ENCODE assay signal across 19 cellular contexts in the genomic region with DNA sequence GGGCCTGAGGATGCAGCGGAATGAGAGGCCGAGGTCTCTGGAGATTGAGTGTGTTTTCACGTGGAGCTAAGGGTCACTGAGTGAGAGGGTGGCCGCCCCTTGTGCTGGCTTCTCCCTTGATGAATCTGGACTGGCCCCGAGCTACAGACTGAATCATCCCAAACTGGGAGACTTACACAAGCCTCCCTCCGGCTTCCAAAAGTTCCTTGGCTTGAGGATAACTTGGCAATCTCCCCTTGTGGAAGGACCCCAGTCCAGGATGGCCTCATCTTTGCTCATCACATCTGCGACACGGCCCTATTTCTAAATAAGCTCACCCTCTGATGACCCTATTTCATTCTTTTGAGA. TPM values are rescaled to one million over a fixed set of nuclear protein-coding genes. Genes with fewer than 3 reads are reported as not detected.
DNase-seq lines count a peak whose midpoint lies in the region; ATAC-seq and TF ChIP-seq lines count a peak whose summit lies in the region.
"Had no signal": no experiment of that assay in that cellular context is flagged by ENCODE, and none has a peak within 500 bp of the region (broad histone marks: within the 10 kb centered on the region; RNA-seq: fewer than 3 reads in every experiment).

No MANE protein-coding gene starts in this region.

- no CpG with 5 or more reads among the region's 8 CpGs for WGBS in neuronal stem cell (ENCODE audit: extremely low coverage in 2 of 2, insufficient read length in 2 of 2, insufficient replicate concordance in 1 of 2), 2 donors

- H3K4me2 ChIP-seq in neuronal stem cell (ENCODE audit: insufficient read depth, low read length, poor library complexity, severe bottlenecking), result no peak overlapping the region
- H3K4me2 ChIP-seq: GM23338 had no signal

- no peaks in the 10 kb centered on the region for H3K9me3 Mint-ChIP-seq in activated naive CD4-positive, alpha-beta T cell treated with anti-CD3 and anti-CD28 coated beads, Interleukin-2, amount 50 U/mL, for 24 hours
- no peaks in the 10 kb centered on the region for H3K9me3 Mint-ChIP-seq in activated B cell treated with CpG ODN at 0.5 μM for 24 hours
- H3K9me3 Mint-ChIP-seq: IgD-negative memory B cell had no signal

- H3K27ac ChIP-seq in neuronal stem cell (replicated peaks; ENCODE audit: low read length), result no peak overlapping the region
- H3K27ac ChIP-seq: SJSA1 had no signal

- POLR2A ChIA-PET in activated B cell treated with CpG ODN at 0.5 μM for 24 hours (lab: Charles Lee), result interaction anchor here (0.8 to 1.1 kb wide), 2 partner anchors 10 to 21 kb away, joined by 4 read pairs; no protein-coding TSS in a partner anchor

- H4K91ac ChIP-seq in neuronal stem cell (ENCODE audit: low read depth, low read length, poor library complexity), result no peak overlapping the region

- no peak overlapping the region for H4K8ac ChIP-seq in neuronal stem cell (ENCODE audit: low read depth, low read length)

- CTCF ChIA-PET in activated B cell treated with CpG ODN at 0.5 μM for 24 hours (lab: Charles Lee), result no interaction called here

- no peak overlapping the region for H3K18ac ChIP-seq in neuronal stem cell (ENCODE audit: low read length)

- no peak overlapping the region for H2BK5ac ChIP-seq in neuronal stem cell (ENCODE audit: low read length)

- H3K4me1 ChIP-seq in neuronal stem cell (ENCODE audit: control insufficient read depth in 2 of 2, insufficient read depth in 1 of 2, low read depth in 1 of 2, low read length in 2 of 2), result peaks cover 0 to 6% of the 10 kb centered on the region in 2 donors
- H3K4me1 ChIP-seq: HAP-1, SJSA1 had no signal

- H3K27me3 ChIP-seq in neuronal stem cell (ENCODE audit: control insufficient read depth in 3 of 3, insufficient read depth in 3 of 3, low read depth in 1 of 3, low read length in 3 of 3), result peaks cover 0 to 83% (median 0%) of the 10 kb centered on the region in 3 experiments
- H3K27me3 ChIP-seq: Peyer's patch, SJSA1 had no signal

- no peaks in the 10 kb centered on the region for H3K9me3 ChIP-seq in neuronal stem cell (replicated peaks in 1 of 2; ENCODE audit: control insufficient read depth in 2 of 2, insufficient read depth in 1 of 2, low read depth in 1 of 2, low read length in 2 of 2)
- H3K9me3 ChIP-seq: HAP-1, Peyer's patch, SJSA1 had no signal

- no peak overlapping the region for H3K9ac ChIP-seq in neuronal stem cell (ENCODE audit: low read depth, low read length, poor library complexity)

- no peaks in the 10 kb centered on the region for H3K36me3 Mint-ChIP-seq in activated naive CD4-positive, alpha-beta T cell treated with anti-CD3 and anti-CD28 coated beads, Interleukin-2, amount 50 U/mL, for 24 hours
- no peaks in the 10 kb centered on the region for H3K36me3 Mint-ChIP-seq in activated B cell treated with CpG ODN at 0.5 μM for 24 hours (ENCODE audit: low read depth)

- no peaks in the 10 kb centered on the region for H3K27me3 Mint-ChIP-seq in activated naive CD4-positive, alpha-beta T cell treated with anti-CD3 and anti-CD28 coated beads, Interleukin-2, amount 50 U/mL, for 24 hours
- H3K27me3 Mint-ChIP-seq in activated B cell treated with CpG ODN at 0.5 μM for 24 hours, result no peaks in the 10 kb centered on the region
- H3K27me3 Mint-ChIP-seq: IgD-negative memory B cell had no signal

- intact Hi-C loops in activated B cell treated with CpG ODN at 0.5 μM for 24 hours (cut with micrococcal nuclease), result loop anchor here (10.0 kb wide), 1 partner anchor 374 kb away; no protein-coding TSS in a partner anchor

- TF ChIP-seq CTCF in activated B cell treated with CpG ODN at 0.5 μM for 24 hours (IDR thresholded peaks at IDR 0.05), result no peak
- no peak for TF ChIP-seq CTCF in GM20000 (IDR thresholded peaks at IDR 0.05; ENCODE audit: extremely low read depth, missing control alignments)

- H3K4me3 Mint-ChIP-seq in activated naive CD4-positive, alpha-beta T cell treated with anti-CD3 and anti-CD28 coated beads, Interleukin-2, amount 50 U/mL, for 24 hours, result no peak overlapping the region
- H3K4me3 Mint-ChIP-seq in activated B cell treated with CpG ODN at 0.5 μM for 24 hours, result no peak overlapping the region
- H3K4me3 Mint-ChIP-seq: CD4-positive, CD25-positive, alpha-beta regulatory T cell; GM23338 had no signal

- no peak for DNase-seq in activated naive CD4-positive, alpha-beta T cell treated with Interleukin-2 at 50 U/mL for 16 hours
- DNase-seq in activated B cell treated with CpG ODN at 0.5 μM for 24 hours (no peak), neuronal stem cell (ENCODE audit: low spot score) (no peak), GM20000 (ENCODE audit: low spot score) (no peak), NCI-H2107 treated with DMSO at 0.1 percent for 48 hours (lab: John Stamatoyannopoulos, UW; ENCODE audit: unreplicated experiment) (no peak)
- DNase-seq: DND-41, NCI-H1105, NCI-H2081, NCI-H2171 treated with DMSO at 0.1 percent for 48 hours, NCI-H524 treated with DMSO at 0.1 percent for 48 hours, NCI-H82, Peyer's patch had no signal

- no peak overlapping the region for H2BK12ac ChIP-seq in neuronal stem cell (ENCODE audit: low read length)

- peaks cover 45% of the 10 kb centered on the region for H3K4me1 Mint-ChIP-seq in activated naive CD4-positive, alpha-beta T cell treated with anti-CD3 and anti-CD28 coated beads, Interleukin-2, amount 50 U/mL, for 24 hours
- peaks cover 73% of the 10 kb centered on the region for H3K4me1 Mint-ChIP-seq in activated B cell treated with CpG ODN at 0.5 μM for 24 hours

- no peaks in the 10 kb centered on the region for H3K79me1 ChIP-seq in neuronal stem cell (ENCODE audit: low read depth, low read length)

- no peak overlapping the region for H2BK15ac ChIP-seq in neuronal stem cell (ENCODE audit: low read length)

- no peak overlapping the region for H3K4me3 ChIP-seq in neuronal stem cell (ENCODE audit: low read length in 2 of 2)
- H3K4me3 ChIP-seq: GM23338, HAP-1, Peyer's patch, SJSA1 had no signal

- H3K14ac ChIP-seq in neuronal stem cell (ENCODE audit: low read length), result no peak overlapping the region

- H3K36me3 ChIP-seq in neuronal stem cell (replicated peaks in 1 of 2; ENCODE audit: control insufficient read depth in 2 of 2, insufficient read depth in 2 of 2, low read length in 2 of 2), result no peaks in the 10 kb centered on the region
- H3K36me3 ChIP-seq: HAP-1, Peyer's patch, SJSA1 had no signal

- H3K4ac ChIP-seq in neuronal stem cell (ENCODE audit: low read length), result no peak overlapping the region

- peak overlapping the region; percentile 10 for H3K27ac Mint-ChIP-seq in activated naive CD4-positive, alpha-beta T cell treated with anti-CD3 and anti-CD28 coated beads, Interleukin-2, amount 50 U/mL, for 24 hours
- H3K27ac Mint-ChIP-seq in activated B cell treated with CpG ODN at 0.5 μM for 24 hours, result peak overlapping the region; percentile 24
- H3K27ac Mint-ChIP-seq: GM23338 had no signal

- ATAC-seq in activated B cell treated with CpG ODN at 0.5 μM for 24 hours (ENCODE audit: low read depth) (no peak), HG03565 (IDR thresholded peaks at IDR 0.05; ENCODE audit: unreplicated experiment) (no peak)
- ATAC-seq: GM23338 had no signal

- no peak overlapping the region for H2BK120ac ChIP-seq in neuronal stem cell (ENCODE audit: low read depth, low read length)

- peak overlapping the region; percentile 32 for H3K23ac ChIP-seq in neuronal stem cell (ENCODE audit: low read depth, low read length, poor library complexity)

- H2AK5ac ChIP-seq in neuronal stem cell (ENCODE audit: low read depth, low read length), result peak overlapping the region; percentile 1

- H2AFZ ChIP-seq in neuronal stem cell (ENCODE audit: low read length), result no peak overlapping the region
- H2AFZ ChIP-seq: GM23338 had no signal

RNA-seq across cellular contexts. Expression of gene FBRSL1, which starts 41.5 kb away (rescaled TPM):
- 50.3 and 58.7 TPM in 2 replicates for total RNA-seq in activated B cell treated with CpG ODN at 0.5 μM for 24 hours
- polyA plus RNA-seq in neuronal stem cell (2013, experiment 1 of 2), result 61.7 TPM
- 70.1 TPM for polyA plus RNA-seq in neuronal stem cell (2013, experiment 2 of 2)
